ENCODE assay signal across 13 cellular contexts in genomic region chr12:93020225-93020997, GRCh38.
DNase-seq lines count a peak whose midpoint lies in the region; FAIRE-seq and TF ChIP-seq lines count a peak whose summit lies in the region.
"Had no signal": no experiment of that assay in that cellular context is flagged by ENCODE, and none has a peak within 500 bp of the region (broad histone marks: within the 10 kb centered on the region; RNA-seq: fewer than 3 reads in every experiment).

No MANE protein-coding gene starts in this region.

- no peak for FAIRE-seq in keratinocyte (lab: Jason Lieb, UNC)
- FAIRE-seq: A549 had no signal

- H2AFZ ChIP-seq in keratinocyte (ENCODE audit: control insufficient read depth, low read length) (peak overlapping the region; percentile 42), SK-N-SH (ENCODE audit: low read depth) (no peak overlapping the region)

- WGBS in suprapubic skin: 53% methylated on average over 8 of the region's 8 CpGs
- WGBS in SK-N-SH (ENCODE audit: low lambda C conversion rate): 83% methylated on average over 8 of the region's 8 CpGs

- H3K36me3 ChIP-seq in keratinocyte (ENCODE audit: control insufficient read depth in 2 of 2, extremely low read depth in 1 of 2, insufficient read depth in 2 of 2, low read length in 2 of 2) (no peaks in the 10 kb centered on the region), suprapubic skin (no peaks in the 10 kb centered on the region), SK-N-SH (replicated peaks in 1 of 2; ENCODE audit: control insufficient read depth in 1 of 2, insufficient read depth in 2 of 2, low read length in 1 of 2) (no peaks in the 10 kb centered on the region)
- H3K36me3 ChIP-seq: heart left ventricle, sigmoid colon, thoracic aorta had no signal

- H3K4me1 ChIP-seq in keratinocyte (ENCODE audit: control insufficient read depth, extremely low read depth, insufficient read depth, low read length) (peaks cover 9% of the 10 kb centered on the region), suprapubic skin (peaks cover 9% of the 10 kb centered on the region), SK-N-SH (ENCODE audit: control insufficient read depth in 1 of 2, insufficient read depth in 2 of 2, low read depth in 1 of 2, low read length in 1 of 2) (no peaks in the 10 kb centered on the region)
- H3K4me1 ChIP-seq: A549, sigmoid colon had no signal

- H3K27ac ChIP-seq in keratinocyte (ENCODE audit: control insufficient read depth, insufficient read depth, low read length): no peak overlapping the region
- H3K27ac ChIP-seq in suprapubic skin: peak overlapping the region; percentile 29
- no peak overlapping the region for H3K27ac ChIP-seq in SK-N-SH (ENCODE audit: low read depth in 2 of 2, low read length in 1 of 2)
- H3K27ac ChIP-seq: A549, heart left ventricle, sigmoid colon, thoracic aorta had no signal

- CTCF ChIA-PET in SK-N-SH (lab: Yijun Ruan, JAX): interaction anchor here (1.0 to 1.4 kb wide), 5 partner anchors 235 to 1082 kb away, joined by 3 to 4 read pairs (median 3); no protein-coding TSS in a partner anchor

- no peak for TF ChIP-seq RAD21 in SK-N-SH (IDR thresholded peaks at IDR 0.05; ENCODE audit: low read length)

- H3K4me3 ChIP-seq in keratinocyte (ENCODE audit: control insufficient read depth in 2 of 3, extremely low read depth in 1 of 3, insufficient read depth in 2 of 3, low read depth in 1 of 3, low read length in 3 of 3) (no peak overlapping the region), suprapubic skin (no peak overlapping the region), SK-N-SH (ENCODE audit: low read depth in 2 of 2, low read length in 1 of 2) (no peak overlapping the region)
- H3K4me3 ChIP-seq: A549, heart left ventricle, sigmoid colon, thoracic aorta had no signal

- H3K9me1 ChIP-seq in keratinocyte (ENCODE audit: control insufficient read depth, extremely low read depth, insufficient read depth, low read length): no peaks in the 10 kb centered on the region

- H3K9me3 ChIP-seq in keratinocyte (ENCODE audit: control insufficient read depth, low read depth, low read length) (no peaks in the 10 kb centered on the region), suprapubic skin (no peaks in the 10 kb centered on the region), SK-N-SH (no peaks in the 10 kb centered on the region)
- H3K9me3 ChIP-seq: A549, heart left ventricle, sigmoid colon, thoracic aorta had no signal

- H3K79me2 ChIP-seq in keratinocyte (ENCODE audit: control insufficient read depth, insufficient read depth, low read length): no peaks in the 10 kb centered on the region
- H3K79me2 ChIP-seq in SK-N-SH (ENCODE audit: insufficient read depth): no peaks in the 10 kb centered on the region

- peaks cover 4% of the 10 kb centered on the region for H3F3A ChIP-seq in SK-N-SH (replicated peaks; ENCODE audit: insufficient read depth)

- no peak for TF ChIP-seq CTCF in keratinocyte (optimal IDR thresholded peaks at IDR 0.05 in 1 of 3, IDR thresholded peaks at IDR 0.05 in 1 of 3, conservative IDR thresholded peaks at IDR 0.05 in 1 of 3; ENCODE audit: extremely low read depth in 1 of 3, insufficient read depth in 2 of 3, low read length in 3 of 3)
- no peak for TF ChIP-seq CTCF in suprapubic skin (IDR thresholded peaks at IDR 0.05)
- TF ChIP-seq CTCF in SK-N-SH (IDR thresholded peaks at IDR 0.05): no peak

- POLR2A ChIA-PET in SK-N-SH (lab: Yijun Ruan, JAX): no interaction called here

- H3K4me2 ChIP-seq in keratinocyte (ENCODE audit: control insufficient read depth, extremely low read depth, insufficient read depth, low read depth, low read length): no peak overlapping the region
- H3K4me2 ChIP-seq in SK-N-SH: no peak overlapping the region
- H3K4me2 ChIP-seq: A549 had no signal

- H4K20me1 ChIP-seq in keratinocyte (ENCODE audit: control insufficient read depth, extremely low read depth, insufficient read depth, low read length) (no peaks in the 10 kb centered on the region), SK-N-SH (ENCODE audit: insufficient read depth) (no peaks in the 10 kb centered on the region)

- TF ChIP-seq EP300 in suprapubic skin (IDR thresholded peaks at IDR 0.05) (no peak), SK-N-SH (IDR thresholded peaks at IDR 0.05; ENCODE audit: borderline replicate concordance in 1 of 2, low read depth in 1 of 2, low read length in 1 of 2) (no peak)

- H3K27me3 ChIP-seq in keratinocyte (ENCODE audit: control insufficient read depth, extremely low read depth, insufficient read depth, low read length): no peaks in the 10 kb centered on the region
- H3K27me3 ChIP-seq in suprapubic skin: no peaks in the 10 kb centered on the region
- H3K27me3 ChIP-seq in SK-N-SH (ENCODE audit: insufficient read depth): no peaks in the 10 kb centered on the region
- H3K27me3 ChIP-seq: heart left ventricle, sigmoid colon had no signal

- no peaks in the 10 kb centered on the region for H3K9me2 ChIP-seq in SK-N-SH

- no peak for TF ChIP-seq POLR2A in suprapubic skin (IDR thresholded peaks at IDR 0.05)

- dilution Hi-C loops in keratinocyte (cut with MboI; ENCODE audit: extremely low pct_ligation_motif_present, low sequenced_read_pairs): no loop called here

- DNase-seq in NCI-H748 (lab: John Stamatoyannopoulos, UW; ENCODE audit: unreplicated experiment): peak; percentile 59
- no peak for DNase-seq in NCI-H748 treated with DMSO at 0.1 percent for 48 hours (lab: John Stamatoyannopoulos, UW)
- peak; percentile 39 for DNase-seq in NCI-H774 (lab: John Stamatoyannopoulos, UW)
- no peak for DNase-seq in keratinocyte (ENCODE audit: low read depth, low spot score)
- no peak for DNase-seq in suprapubic skin (ENCODE audit: low spot score in 2 of 2)
- DNase-seq in SK-N-SH: no peak
- no peak for DNase-seq in stimulated activated CD4-positive, alpha-beta T cell treated with anti-CD3 and anti-CD28 coated beads, Interleukin-1b, Interleukin-23, amount 100 ng/mL, for 48 hours
- DNase-seq in occipital lobe (lab: John Stamatoyannopoulos, UW): no peak
- DNase-seq: heart left ventricle, NCI-H2171 treated with DMSO at 0.1 percent for 48 hours, sigmoid colon had no signal

- H3K9ac ChIP-seq in keratinocyte (ENCODE audit: control insufficient read depth, extremely low read depth, insufficient read depth, low read length) (no peak overlapping the region), SK-N-SH (no peak overlapping the region)

TF ChIP-seq in SK-N-SH, 30 proteins besides CTCF, POLR2A, EP300 and RAD21:
- no peak for TF ChIP-seq MXI1 (IDR thresholded peaks at IDR 0.05; ENCODE audit: low read depth, low read length)
- no peak for TF ChIP-seq FOXM1 (IDR thresholded peaks at IDR 0.05; ENCODE audit: low read depth)
- no peak for TF ChIP-seq TCF12 (IDR thresholded peaks at IDR 0.05)
- TF ChIP-seq YY1 (IDR thresholded peaks at IDR 0.05; ENCODE audit: low read depth): no peak
- no peak for TF ChIP-seq IRF3 (IDR thresholded peaks at IDR 0.05; ENCODE audit: low read depth, low read length)
- no peak for TF ChIP-seq NRF1 (IDR thresholded peaks at IDR 0.05; ENCODE audit: low read depth, low read length)
- no peak for TF ChIP-seq JUND (IDR thresholded peaks at IDR 0.05)
- TF ChIP-seq ELF1 (IDR thresholded peaks at IDR 0.05): no peak
- no peak for TF ChIP-seq CHD2 (IDR thresholded peaks at IDR 0.05; ENCODE audit: low read length, partially characterized antibody)
- TF ChIP-seq RFX5 (IDR thresholded peaks at IDR 0.05; ENCODE audit: low read length): no peak

Comparison
In these comparisons a context has a peak if more than half of its experiments do, and no peak if none do; other contexts are left out.
1. DNase-seq: peak in NCI-H748 (single experiment) and NCI-H774 (single experiment); none in NCI-H748 treated with DMSO at 0.1 percent for 48 hours (single experiment), keratinocyte (single experiment), suprapubic skin (0 of 2), SK-N-SH (single experiment), stimulated activated CD4-positive, alpha-beta T cell treated with anti-CD3 and anti-CD28 coated beads, Interleukin-1b, Interleukin-23, amount 100 ng/mL, for 48 hours (single experiment) and occipital lobe (single experiment).